Comparison of ENCODE assay signal across 8 cellular contexts in genomic region chr13:110714798-110715394, GRCh38. TPM values are rescaled to one million over a fixed set of nuclear protein-coding genes. Genes with fewer than 3 reads are reported as not detected.
DNase-seq lines count a peak whose midpoint lies in the region; ATAC-seq and TF ChIP-seq lines count a peak whose summit lies in the region.

No MANE protein-coding gene starts in this region.

- H3K4me1 Mint-ChIP-seq in activated T-helper 2 cell treated with anti-CD3 and anti-CD28 coated beads, Interferon-gamma antibody, Interleukin-2, Interleukin-4, amounts not matched to agents 10 μg/mL and 5 μg/mL and 100 μg/mL, durations not matched to agents 14 hours and 24 hours and 36 hours (ENCODE audit: low read depth), result peaks cover 21% of the 10 kb centered on the region

- H3K36me3 Mint-ChIP-seq in activated T-helper 2 cell treated with anti-CD3 and anti-CD28 coated beads, Interferon-gamma antibody, Interleukin-2, Interleukin-4, amounts not matched to agents 10 μg/mL and 5 μg/mL and 100 μg/mL, durations not matched to agents 14 hours and 24 hours and 36 hours (ENCODE audit: low read depth), result peaks cover 10% of the 10 kb centered on the region

- WGBS in gastroesophageal sphincter (ENCODE audit: low coverage in 1 of 2), 2 donors, result 0% methylated on average over 14 of the region's 49 CpGs; no CpG with 5 or more reads in 1 of the 2 donors

- TF ChIP-seq EP300 in gastroesophageal sphincter (IDR thresholded peaks at IDR 0.05), result no peak

- peak overlapping the region; percentile 87 to 100 (median 100) for H3K27ac ChIP-seq in gastroesophageal sphincter

- no peaks in the 10 kb centered on the region for H3K27me3 Mint-ChIP-seq in activated T-helper 2 cell treated with anti-CD3 and anti-CD28 coated beads, Interferon-gamma antibody, Interleukin-2, Interleukin-4, amounts not matched to agents 10 μg/mL and 5 μg/mL and 100 μg/mL, durations not matched to agents 14 hours and 24 hours and 36 hours (ENCODE audit: low read depth)

- H3K36me3 ChIP-seq in gastroesophageal sphincter, result peaks cover 0 to 10% of the 10 kb centered on the region in 2 donors

- intact Hi-C loops in activated T-helper 2 cell treated with anti-CD3 and anti-CD28 coated beads, Interferon-gamma antibody, Interleukin-2, Interleukin-4, amounts not matched to agents 10 μg/mL and 5 μg/mL and 100 μg/mL, durations not matched to agents 14 hours and 24 hours and 36 hours (cut with micrococcal nuclease), result loop anchor here (1.0 to 5.0 kb wide), 5 partner anchors 9 to 1972 kb away; partner anchors contain the start of genes ANKRD10 and CARS2

- no peaks in the 10 kb centered on the region for H3K9me3 Mint-ChIP-seq in activated T-helper 2 cell treated with anti-CD3 and anti-CD28 coated beads, Interferon-gamma antibody, Interleukin-2, Interleukin-4, amounts not matched to agents 10 μg/mL and 5 μg/mL and 100 μg/mL, durations not matched to agents 14 hours and 24 hours and 36 hours

- peak overlapping the region; percentile 90 for H3K4me3 Mint-ChIP-seq in activated T-helper 2 cell treated with anti-CD3 and anti-CD28 coated beads, Interferon-gamma antibody, Interleukin-2, Interleukin-4, amounts not matched to agents 10 μg/mL and 5 μg/mL and 100 μg/mL, durations not matched to agents 14 hours and 24 hours and 36 hours (ENCODE audit: low read depth)

- DNase-seq in NCI-H1436 (lab: John Stamatoyannopoulos, UW) (peak; percentile 41), NCI-H1436 treated with DMSO at 0.1 percent for 48 hours (lab: John Stamatoyannopoulos, UW) (no peak), NCI-H526 (lab: John Stamatoyannopoulos, UW) (peak; percentile 75 to 81), omental fat pad (ENCODE audit: low spot score) (peak; percentile 31), ureter (ENCODE audit: low spot score) (peak; percentile 80)
- peak; percentile 57 for DNase-seq in activated T-helper 2 cell treated with anti-CD3 and anti-CD28 coated beads, Interferon-gamma antibody, Interleukin-2, Interleukin-4, amounts not matched to agents 10 μg/mL and 5 μg/mL and 100 μg/mL, durations not matched to agents 14 hours and 24 hours and 36 hours (ENCODE audit: low spot score)

- H3K4me1 ChIP-seq in gastroesophageal sphincter, result peaks cover 2 to 42% (median 21%) of the 10 kb centered on the region in 3 donors

- peak; percentile 99 to 100 for TF ChIP-seq POLR2A in gastroesophageal sphincter (IDR thresholded peaks at IDR 0.05)

- TF ChIP-seq CTCF in gastroesophageal sphincter (IDR thresholded peaks at IDR 0.05) (peak in 2 of 4 experiments; percentile 18 to 39), omental fat pad (IDR thresholded peaks at IDR 0.05) (no peak)

- peak overlapping the region; percentile 85 to 91 for H3K4me3 ChIP-seq in gastroesophageal sphincter

- H3K9me3 ChIP-seq in gastroesophageal sphincter, result no peaks in the 10 kb centered on the region

- H3K27ac Mint-ChIP-seq in activated T-helper 2 cell treated with anti-CD3 and anti-CD28 coated beads, Interferon-gamma antibody, Interleukin-2, Interleukin-4, amounts not matched to agents 10 μg/mL and 5 μg/mL and 100 μg/mL, durations not matched to agents 14 hours and 24 hours and 36 hours, result peak overlapping the region; percentile 95

- H3K27me3 ChIP-seq in gastroesophageal sphincter, result no peaks in the 10 kb centered on the region

- ATAC-seq in gastroesophageal sphincter (no peak), omental fat pad (ENCODE audit: low FRiP score) (no peak), HG02571 (IDR thresholded peaks at IDR 0.05; ENCODE audit: unreplicated experiment) (no peak)

RNA-seq across cellular contexts. Expression of gene ING1, which starts 1.4 kb away (rescaled TPM):
- total RNA-seq in activated T-helper 2 cell treated with anti-CD3 and anti-CD28 coated beads, Interferon-gamma antibody, Interleukin-2, Interleukin-4, amounts not matched to agents 10 μg/mL and 5 μg/mL and 100 μg/mL, durations not matched to agents 14 hours and 24 hours and 36 hours, result 16.3 and 17.9 TPM in 2 replicates
- total RNA-seq in gastroesophageal sphincter (10 to 100 TPM; 16.2 to 29.0 (median 22.7) TPM), omental fat pad (10 to 100 TPM; 14.9 to 56.6 (median 20.8) TPM), ureter (8.8 TPM)

RNA-seq across cellular contexts. Expression of gene CARS2, which starts 9.0 kb away (rescaled TPM):
- total RNA-seq in activated T-helper 2 cell treated with anti-CD3 and anti-CD28 coated beads, Interferon-gamma antibody, Interleukin-2, Interleukin-4, amounts not matched to agents 10 μg/mL and 5 μg/mL and 100 μg/mL, durations not matched to agents 14 hours and 24 hours and 36 hours, result 89.6 and 89.9 TPM in 2 replicates
- total RNA-seq in gastroesophageal sphincter (10 to 100 TPM; 36.6 to 69.1 (median 53.8) TPM), omental fat pad (100 to 1,000 TPM in 1 of 4 donors, 10 to 100 TPM in 3; 40.0 to 398 (median 65.2) TPM), ureter (86.7 TPM)
